8 cellular contexts compared by ENCODE assay signal in genomic region chr18:26225915-26226228, GRCh38. TPM values are rescaled to one million over a fixed set of nuclear protein-coding genes. Genes with fewer than 3 reads are reported as not detected.
DNase-seq lines count a peak whose midpoint lies in the region; TF ChIP-seq lines count a peak whose summit lies in the region.

No MANE protein-coding gene starts in this region.

- WGBS in smooth muscle cell (ENCODE audit: low lambda C conversion rate): 30% methylated on average over 8 of the region's 8 CpGs

- H3F3A ChIP-seq in smooth muscle cell (ENCODE audit: low read depth): no peaks in the 10 kb centered on the region

- peak overlapping the region; percentile 86 for H2AFZ ChIP-seq in smooth muscle cell (ENCODE audit: low read depth)

- H3K4me2 ChIP-seq in smooth muscle cell: peak overlapping the region; percentile 97

- intact Hi-C loops in activated CD4-positive, alpha-beta memory T cell treated with anti-CD3 and anti-CD28 coated beads for 36 hours (cut with micrococcal nuclease): loop anchor here (1.0 to 10.0 kb wide), 4 partner anchors 11 to 329 kb away; partner anchors contain the start of gene SS18

- CTCF ChIA-PET in activated CD4-positive, alpha-beta memory T cell treated with anti-CD3 and anti-CD28 coated beads for 36 hours (lab: Charles Lee): no interaction called here

- no peaks in the 10 kb centered on the region for H3K79me2 ChIP-seq in smooth muscle cell (ENCODE audit: low read depth)

- no peak for DNase-seq in HAP-1 (ENCODE audit: low spot score in 2 of 2)
- DNase-seq in activated CD4-positive, alpha-beta memory T cell treated with anti-CD3 and anti-CD28 coated beads for 36 hours: no peak
- no peak for DNase-seq in glutamatergic neuron
- no peak for DNase-seq in smooth muscle cell (lab: John Stamatoyannopoulos, UW; ENCODE audit: unreplicated experiment)
- no peak for DNase-seq in NCI-H748 (lab: John Stamatoyannopoulos, UW; ENCODE audit: unreplicated experiment)
- DNase-seq in amygdala (lab: John Stamatoyannopoulos, UW): no peak
- DNase-seq in activated gamma-delta T cell treated with Interleukin-2 at 50 U/mL for 16 hours: no peak
- DNase-seq in NCI-H1105 (lab: John Stamatoyannopoulos, UW): no peak

- peaks cover 6% of the 10 kb centered on the region for H3K36me3 Mint-ChIP-seq in activated CD4-positive, alpha-beta memory T cell treated with anti-CD3 and anti-CD28 coated beads for 36 hours
- no peaks in the 10 kb centered on the region for H3K36me3 Mint-ChIP-seq in glutamatergic neuron (ENCODE audit: unreplicated experiment)

- H3K36me3 ChIP-seq in HAP-1 (replicated peaks) (no peaks in the 10 kb centered on the region), smooth muscle cell (ENCODE audit: low read depth) (no peaks in the 10 kb centered on the region)

- H3K9me3 Mint-ChIP-seq in activated CD4-positive, alpha-beta memory T cell treated with anti-CD3 and anti-CD28 coated beads for 36 hours: no peaks in the 10 kb centered on the region
- H3K9me3 Mint-ChIP-seq in glutamatergic neuron (ENCODE audit: unreplicated experiment): no peaks in the 10 kb centered on the region

- no peak for TF ChIP-seq CTCF in glutamatergic neuron (IDR thresholded peaks at IDR 0.05; ENCODE audit: partially characterized antibody, unreplicated experiment)
- no peak for TF ChIP-seq CTCF in smooth muscle cell (IDR thresholded peaks at IDR 0.05; ENCODE audit: borderline replicate concordance, insufficient read depth, poor library complexity, severe bottlenecking)

- POLR2A ChIA-PET in activated CD4-positive, alpha-beta memory T cell treated with anti-CD3 and anti-CD28 coated beads for 36 hours (lab: Charles Lee): interaction anchor here (3.5 kb wide), 1 partner anchor 10 kb away, joined by 18 read pairs; no protein-coding TSS in a partner anchor

- H3K4me1 ChIP-seq in HAP-1 (peaks cover 15% of the 10 kb centered on the region), smooth muscle cell (ENCODE audit: low read depth) (peaks cover 7% of the 10 kb centered on the region)

- H3K9ac ChIP-seq in smooth muscle cell (ENCODE audit: low read depth): peak overlapping the region; percentile 46

- peak overlapping the region; percentile 90 for H3K4me3 Mint-ChIP-seq in activated CD4-positive, alpha-beta memory T cell treated with anti-CD3 and anti-CD28 coated beads for 36 hours
- peak overlapping the region; percentile 90 for H3K4me3 Mint-ChIP-seq in glutamatergic neuron (ENCODE audit: unreplicated experiment)

- no peaks in the 10 kb centered on the region for H3K27me3 Mint-ChIP-seq in activated CD4-positive, alpha-beta memory T cell treated with anti-CD3 and anti-CD28 coated beads for 36 hours
- H3K27me3 Mint-ChIP-seq in glutamatergic neuron (ENCODE audit: unreplicated experiment): peaks cover 5% of the 10 kb centered on the region

- H3K27ac Mint-ChIP-seq in activated CD4-positive, alpha-beta memory T cell treated with anti-CD3 and anti-CD28 coated beads for 36 hours: peak overlapping the region; percentile 94
- H3K27ac Mint-ChIP-seq in glutamatergic neuron (ENCODE audit: unreplicated experiment): no peak overlapping the region

- no peaks in the 10 kb centered on the region for H3K27me3 ChIP-seq in HAP-1 (ENCODE audit: low read depth)
- H3K27me3 ChIP-seq in smooth muscle cell (ENCODE audit: low read depth): no peaks in the 10 kb centered on the region

- H3K27ac ChIP-seq in smooth muscle cell (ENCODE audit: low read depth): peak overlapping the region; percentile 15

- no peaks in the 10 kb centered on the region for H3K9me3 ChIP-seq in HAP-1
- no peaks in the 10 kb centered on the region for H3K9me3 ChIP-seq in smooth muscle cell (replicated peaks; ENCODE audit: low read depth)

- peaks cover 35% of the 10 kb centered on the region for H3K4me1 Mint-ChIP-seq in activated CD4-positive, alpha-beta memory T cell treated with anti-CD3 and anti-CD28 coated beads for 36 hours (ENCODE audit: low read depth)
- peaks cover 5% of the 10 kb centered on the region for H3K4me1 Mint-ChIP-seq in glutamatergic neuron (ENCODE audit: low read depth, unreplicated experiment)

- in situ Hi-C loops in HAP-1 (cut with MboI; ENCODE audit: low sequenced_read_pairs): no loop called here

- no peaks in the 10 kb centered on the region for H4K20me1 ChIP-seq in smooth muscle cell (ENCODE audit: low read depth)

- H3K4me3 ChIP-seq in HAP-1 (peak overlapping the region; percentile 81), smooth muscle cell (peak overlapping the region; percentile 85)

RNA-seq across cellular contexts. Expression of gene TAF4B, which starts 0.4 kb away (rescaled TPM):
- 10 to 100 TPM; 12.5 to 12.7 TPM for total RNA-seq in activated CD4-positive, alpha-beta memory T cell treated with anti-CD3 and anti-CD28 coated beads for 36 hours
- total RNA-seq in glutamatergic neuron (ENCODE audit: unreplicated experiment) (1.4 TPM), smooth muscle cell (2.7 and 5.4 TPM in 2 replicates)
- polyA plus RNA-seq in smooth muscle cell: 0.89 and 1.6 TPM in 2 replicates
